In the genomic region with DNA sequence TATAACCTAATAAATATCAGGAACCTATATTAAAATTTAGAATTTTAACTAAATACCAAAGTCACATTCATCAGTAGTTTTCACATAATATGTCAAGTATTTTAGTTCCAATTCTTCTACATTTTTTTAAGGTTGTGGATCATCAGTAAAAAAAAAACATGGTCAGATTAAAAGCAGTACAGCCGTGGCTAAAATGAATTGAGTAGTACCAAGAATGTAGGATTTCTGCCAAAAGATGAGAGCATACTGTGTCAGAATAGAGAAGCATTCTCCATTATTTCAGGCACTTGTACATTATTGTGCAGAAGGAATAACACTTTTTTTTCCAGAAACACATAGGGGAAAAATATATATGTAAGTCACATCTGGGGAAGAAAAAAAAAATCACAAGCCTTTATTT, we compare ENCODE assay signal across 30 cellular contexts.
"Had no signal": no experiment of that assay in that cellular context is flagged by ENCODE, and none has a peak within 500 bp of the region (broad histone marks: within the 10 kb centered on the region; RNA-seq: fewer than 3 reads in every experiment).

No MANE protein-coding gene starts in this region.

- H3K4me3 Mint-ChIP-seq: activated CD8-positive, alpha-beta memory T cell treated with anti-CD3 and anti-CD28 coated beads, Interleukin-2, amount 10 ng/mL, durations not matched to agents 7 days and 5 days; activated naive CD8-positive, alpha-beta T cell treated with anti-CD3 and anti-CD28 coated beads, Interleukin-2, amount 50 U/mL, for 24 hours; activated T-cell treated with anti-CD3 and anti-CD28 coated beads, Interleukin-2, amount 50 U/mL, for 24 hours; activated T-helper 1 cell treated with anti-CD3 and anti-CD28 coated beads, Interleukin-12 subunit alpha, Interleukin-12 subunit beta, Interleukin-2, Interleukin-4 antibody, amounts not matched to agents 30 ng/mL and 10 ng/mL and 1 ng/mL, durations not matched to agents 14 hours and 24 hours and 36 hours; T-helper 2 cell treated with Interferon-gamma antibody and Interleukin-4, amounts not matched to agents 5 μg/mL and 100 μg/mL, for 36 hours had no signal

- H3K27ac Mint-ChIP-seq: activated CD8-positive, alpha-beta memory T cell treated with anti-CD3 and anti-CD28 coated beads, Interleukin-2, amount 10 ng/mL, durations not matched to agents 7 days and 5 days; activated naive CD4-positive, alpha-beta T cell treated with anti-CD3 and anti-CD28 coated beads, Interleukin-2, amount 50 U/mL, for 72 hours; activated naive CD8-positive, alpha-beta T cell treated with anti-CD3 and anti-CD28 coated beads, Interleukin-2, amount 50 U/mL, for 24 hours; activated T-cell treated with anti-CD3 and anti-CD28 coated beads, Interleukin-2, amount 50 U/mL, for 24 hours; activated T-helper 1 cell treated with anti-CD3 and anti-CD28 coated beads, Interleukin-12 subunit alpha, Interleukin-12 subunit beta, Interleukin-2, Interleukin-4 antibody, amounts not matched to agents 30 ng/mL and 10 ng/mL and 1 ng/mL, durations not matched to agents 14 hours and 24 hours and 36 hours; T-helper 2 cell treated with Interferon-gamma antibody and Interleukin-4, amounts not matched to agents 5 μg/mL and 100 μg/mL, for 36 hours had no signal

- H3K4me3 ChIP-seq: SK-N-MC had no signal

- H3K4me1 Mint-ChIP-seq: activated CD8-positive, alpha-beta memory T cell treated with anti-CD3 and anti-CD28 coated beads, Interleukin-2, amount 10 ng/mL, durations not matched to agents 7 days and 5 days; activated naive CD8-positive, alpha-beta T cell treated with anti-CD3 and anti-CD28 coated beads, Interleukin-2, amount 50 U/mL, for 24 hours had no signal

- H3K27ac ChIP-seq: SK-N-MC had no signal

- FAIRE-seq: bronchial epithelial cell had no signal

- ATAC-seq: activated CD8-positive, alpha-beta memory T cell treated with anti-CD3 and anti-CD28 coated beads, Interleukin-2, amount 10 ng/mL, durations not matched to agents 7 days and 5 days; activated naive CD4-positive, alpha-beta T cell treated with anti-CD3 and anti-CD28 coated beads, Interleukin-2, amount 50 U/mL, for 72 hours; activated naive CD8-positive, alpha-beta T cell treated with anti-CD3 and anti-CD28 coated beads, Interleukin-2, amount 50 U/mL, for 24 hours; Panc1; Right ventricle myocardium inferior had no signal

- H3K36me3 Mint-ChIP-seq: activated CD8-positive, alpha-beta memory T cell treated with anti-CD3 and anti-CD28 coated beads, Interleukin-2, amount 10 ng/mL, durations not matched to agents 7 days and 5 days; activated naive CD4-positive, alpha-beta T cell treated with anti-CD3 and anti-CD28 coated beads, Interleukin-2, amount 50 U/mL, for 72 hours had no signal

- H3K27me3 Mint-ChIP-seq: activated CD8-positive, alpha-beta memory T cell treated with anti-CD3 and anti-CD28 coated beads, Interleukin-2, amount 10 ng/mL, durations not matched to agents 7 days and 5 days; activated naive CD8-positive, alpha-beta T cell treated with anti-CD3 and anti-CD28 coated beads, Interleukin-2, amount 50 U/mL, for 24 hours; activated T-cell treated with anti-CD3 and anti-CD28 coated beads, Interleukin-2, amount 50 U/mL, for 24 hours had no signal

- DNase-seq: activated CD4-positive, alpha-beta T cell treated with anti-CD3 and anti-CD28 coated beads for 48 hours; activated CD4-positive, alpha-beta T cell treated with anti-CD3 and anti-CD28 coated beads, Interleukin-2, amount 50 U/mL, for 4 hours; activated CD4-positive, CD25-positive, alpha-beta regulatory T cell treated with anti-CD3 and anti-CD28 coated beads, Interleukin-2, amount 50 U/mL, for 72 hours; activated CD8-positive, alpha-beta memory T cell treated with anti-CD3 and anti-CD28 coated beads, Interleukin-2, amount 10 ng/mL, durations not matched to agents 7 days and 5 days; activated effector memory CD4-positive, alpha-beta T cell treated with anti-CD3 and anti-CD28 coated beads, Interleukin-2, amount 50 U/mL, for 16 hours; activated naive CD4-positive, alpha-beta T cell treated with Interleukin-2 at 50 U/mL for 16 hours; activated naive CD8-positive, alpha-beta T cell treated with anti-CD3 and anti-CD28 coated beads, Interleukin-2, amount 50 U/mL, for 24 hours; activated T-cell treated with anti-CD3 and anti-CD28 coated beads, Interleukin-2, amount 50 U/mL, for 24 hours; amygdala; central memory CD4-positive, alpha-beta T cell; KG1; NCI-H1048; NCI-H1417; NCI-H1930; NCI-H2171; NCI-H345; NCI-H510A; NCI-H526 treated with DMSO at 0.1 percent for 48 hours; NCI-H82; NK-92 treated with Interleukin-12 subunit alpha and Interleukin-12 subunit beta, amount 100 ng/mL, for 24 hours; OCI-M1; RPMI8226; SW 1271 had no signal
